Comparison of ENCODE assay signal across 19 cellular contexts in the genomic region with DNA sequence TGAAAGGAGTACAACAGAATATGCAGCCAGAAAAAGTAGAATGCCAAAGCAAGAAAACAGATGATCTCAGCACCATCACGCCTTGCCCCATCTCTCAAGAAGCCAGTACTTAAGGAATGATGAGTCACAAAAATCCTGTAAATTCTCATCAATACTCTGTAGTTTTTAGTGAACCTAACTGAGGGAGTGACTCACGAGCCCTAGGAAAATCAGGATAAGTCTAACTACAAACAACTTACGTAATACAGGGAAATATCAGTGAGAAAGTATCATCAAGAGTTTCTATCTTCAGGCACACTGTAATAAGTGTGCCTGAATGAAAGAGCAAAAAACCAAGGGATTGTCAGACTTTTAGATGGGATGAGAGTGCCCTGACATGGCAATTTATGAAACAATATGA.
DNase-seq lines count a peak whose midpoint lies in the region; ATAC-seq, FAIRE-seq and TF ChIP-seq lines count a peak whose summit lies in the region.
"Had no signal": no experiment of that assay in that cellular context is flagged by ENCODE, and none has a peak within 500 bp of the region (broad histone marks: within the 10 kb centered on the region; RNA-seq: fewer than 3 reads in every experiment).

No MANE protein-coding gene starts in this region.

- H2BK120ac ChIP-seq in H1 (replicated peaks; ENCODE audit: low read depth, low read length): no peak overlapping the region

- H3K27me3 Mint-ChIP-seq in mesothelial cell of epicardium (ENCODE audit: low read depth): no peaks in the 10 kb centered on the region
- H3K27me3 Mint-ChIP-seq: activated naive CD8-positive, alpha-beta T cell treated with anti-CD3 and anti-CD28 coated beads, Interleukin-2, amount 50 U/mL, for 24 hours; activated T-cell treated with anti-CD3 and anti-CD28 coated beads, Interleukin-2, amount 50 U/mL, for 24 hours; stimulated activated naive CD8-positive, alpha-beta T cell treated with anti-CD3 and anti-CD28 coated beads, Interleukin-15, Interleukin-2, amounts not matched to agents 100 ng/mL and 50 ng/mL, for 24 hours had no signal

- ATAC-seq in HepG2: no peak
- ATAC-seq in GM21526 (IDR thresholded peaks at IDR 0.05; ENCODE audit: low FRiP score, unreplicated experiment): no peak
- ATAC-seq: activated naive CD8-positive, alpha-beta T cell treated with anti-CD3 and anti-CD28 coated beads, Interleukin-2, amount 50 U/mL, for 24 hours had no signal

- H4K20me1 ChIP-seq in GM23248 (ENCODE audit: insufficient read depth) (no peaks in the 10 kb centered on the region), H1 (replicated peaks in 1 of 2; ENCODE audit: control insufficient read depth in 1 of 2, insufficient read depth in 2 of 2, low read length in 2 of 2) (no peaks in the 10 kb centered on the region), HepG2 (ENCODE audit: insufficient read depth, low read length) (no peaks in the 10 kb centered on the region)

- no peak overlapping the region for H3K4me2 ChIP-seq in GM23248 (ENCODE audit: unreplicated experiment)
- no peak overlapping the region for H3K4me2 ChIP-seq in H1 (ENCODE audit: insufficient read depth in 1 of 2, low read depth in 2 of 2, low read length in 2 of 2)
- H3K4me2 ChIP-seq in HepG2 (ENCODE audit: low read depth, low read length): no peak overlapping the region

- TF ChIP-seq CTCF in H1 (IDR thresholded peaks at IDR 0.05; ENCODE audit: control extremely low read depth in 1 of 3, insufficient read depth in 1 of 3, low read depth in 1 of 3, low read length in 3 of 3): no peak
- TF ChIP-seq CTCF in HepG2 (CRISPR knock-in tag; IDR thresholded peaks at IDR 0.05): no peak
- no peak for TF ChIP-seq CTCF in mesothelial cell of epicardium (IDR thresholded peaks at IDR 0.05; ENCODE audit: unreplicated experiment)

- TF ChIP-seq EP300 in H1 (IDR thresholded peaks at IDR 0.05; ENCODE audit: borderline replicate concordance in 1 of 2, low read depth in 2 of 2, low read length in 2 of 2) (no peak), HepG2 (IDR thresholded peaks at IDR 0.05; ENCODE audit: low read depth in 2 of 2, low read length in 2 of 2) (no peak), HepG2 (CRISPR knock-in tag; IDR thresholded peaks at IDR 0.05; ENCODE audit: borderline replicate concordance) (no peak)

- H3K79me2 ChIP-seq in GM23248 (ENCODE audit: insufficient read depth) (no peaks in the 10 kb centered on the region), H1 (ENCODE audit: control insufficient read depth in 1 of 2, insufficient read depth in 2 of 2, low read length in 2 of 2) (no peaks in the 10 kb centered on the region), HepG2 (ENCODE audit: insufficient read depth, low read length) (no peaks in the 10 kb centered on the region)

- no peak overlapping the region for H3K27ac ChIP-seq in GM23248
- no peak overlapping the region for H3K27ac ChIP-seq in H1 (ENCODE audit: low read depth, low read length)
- H3K27ac ChIP-seq in HepG2 (ENCODE audit: extremely low read length, insufficient read depth, low read length): no peak overlapping the region

- H2BK5ac ChIP-seq in H1 (ENCODE audit: low read depth, low read length): no peak overlapping the region

- TF ChIP-seq POLR2A in H1 (IDR thresholded peaks at IDR 0.05; ENCODE audit: control extremely low read depth in 1 of 2, low read depth in 2 of 2, low read length in 2 of 2): no peak
- no peak for TF ChIP-seq POLR2A in HepG2 (IDR thresholded peaks at IDR 0.05; ENCODE audit: insufficient read depth in 1 of 2, low read depth in 2 of 2, low read length in 2 of 2)

- no peak overlapping the region for H3K14ac ChIP-seq in H1 (ENCODE audit: insufficient read length)

- H3K4me3 Mint-ChIP-seq in mesothelial cell of epicardium: no peak overlapping the region
- H3K4me3 Mint-ChIP-seq: activated naive CD8-positive, alpha-beta T cell treated with anti-CD3 and anti-CD28 coated beads, Interleukin-2, amount 50 U/mL, for 24 hours; activated T-cell treated with anti-CD3 and anti-CD28 coated beads, Interleukin-2, amount 50 U/mL, for 24 hours; stimulated activated naive CD8-positive, alpha-beta T cell treated with anti-CD3 and anti-CD28 coated beads, Interleukin-15, Interleukin-2, amounts not matched to agents 100 ng/mL and 50 ng/mL, for 24 hours; T-helper 2 cell treated with Interferon-gamma antibody and Interleukin-4, amounts not matched to agents 5 μg/mL and 100 μg/mL, for 36 hours had no signal

- H3K36me3 ChIP-seq in GM23248 (ENCODE audit: low read depth) (no peaks in the 10 kb centered on the region), H1 (ENCODE audit: control insufficient read depth in 2 of 4, insufficient read depth in 4 of 4, low read length in 3 of 4) (no peaks in the 10 kb centered on the region), HepG2 (replicated peaks in 1 of 2; ENCODE audit: control insufficient read depth in 1 of 2, insufficient read depth in 2 of 2, low read length in 2 of 2) (no peaks in the 10 kb centered on the region)

- no peak overlapping the region for H2AK5ac ChIP-seq in H1 (ENCODE audit: low read depth, low read length)

- WGBS in GM23248 (ENCODE audit: low coverage in 1 of 2, low lambda C conversion rate in 2 of 2, missing lambda C conversion rate in 2 of 2), 2 experiments: 8 to 16% methylated on average over 3 of the region's 3 CpGs
- WGBS in H1 (ENCODE audit: extremely low coverage in 1 of 2, insufficient coverage in 1 of 2, insufficient read length in 1 of 2, insufficient replicate concordance in 2 of 2, low coverage in 1 of 2, low lambda C conversion rate in 2 of 2, missing lambda C conversion rate in 1 of 2), 2 experiments: 96% methylated on average over 3 of the region's 3 CpGs; no CpG with 5 or more reads in 1 of the 2 experiments
- WGBS in HepG2 (ENCODE audit: low lambda C conversion rate): 13% methylated on average over 3 of the region's 3 CpGs

- in situ Hi-C loops in GM23248 (cut with MboI) (no loop called here), HepG2 (cut with HindIII; ENCODE audit: extremely low pct_ligation_motif_present, low pct_unique_long_range_greater_than_20kb) (no loop called here)

- CTCF ChIA-PET in H1 (lab: Charles Lee; ENCODE audit: partially characterized antibody) (no interaction called here), HepG2 (lab: Yijun Ruan, JAX; ENCODE audit: low intra/inter-chr PET ratio, low total read pairs) (no interaction called here)

- H3K36me3 Mint-ChIP-seq in mesothelial cell of epicardium: no peaks in the 10 kb centered on the region

- intact Hi-C loops in HepG2 (cut with micrococcal nuclease; ENCODE audit: unreplicated experiment): no loop called here

- H2AFZ ChIP-seq in GM23248 (no peak overlapping the region), H1 (ENCODE audit: low read length) (no peak overlapping the region; the same call in 1 of the 2 replicates), HepG2 (ENCODE audit: low read length) (no peak overlapping the region)

- no peak overlapping the region for H3K56ac ChIP-seq in H1 (replicated peaks; ENCODE audit: insufficient read length, low read depth, low read length)

- H3K9ac ChIP-seq in GM23248 (no peak overlapping the region), H1 (replicated peaks in 1 of 4; ENCODE audit: extremely low read depth in 1 of 4, low read depth in 3 of 4, low read length in 3 of 4) (no peak overlapping the region), HepG2 (ENCODE audit: insufficient read depth, low read depth, low read length) (no peak overlapping the region)

- no peaks in the 10 kb centered on the region for H3K27me3 ChIP-seq in GM23248 (replicated peaks; ENCODE audit: insufficient read depth)
- no peaks in the 10 kb centered on the region for H3K27me3 ChIP-seq in H1 (replicated peaks in 1 of 4; ENCODE audit: control insufficient read depth in 3 of 4, extremely low read depth in 1 of 4, insufficient read depth in 3 of 4, low read length in 3 of 4)
- no peaks in the 10 kb centered on the region for H3K27me3 ChIP-seq in HepG2 (ENCODE audit: control insufficient read depth in 1 of 2, insufficient read depth in 2 of 2, low read length in 2 of 2)

- no TSS peak for BruUV-seq in HepG2 (replicated peaks; lab: Mats Ljungman, UMichigan)

- H2BK20ac ChIP-seq in H1 (ENCODE audit: low read length): no peak overlapping the region

- peaks cover 15% of the 10 kb centered on the region for H3K4me1 Mint-ChIP-seq in mesothelial cell of epicardium
- H3K4me1 Mint-ChIP-seq: activated naive CD8-positive, alpha-beta T cell treated with anti-CD3 and anti-CD28 coated beads, Interleukin-2, amount 50 U/mL, for 24 hours had no signal

- peak; percentile 0 for DNase-seq in GM23248
- DNase-seq in RKO (ENCODE audit: low spot score): peak; percentile 9
- no peak for DNase-seq in H1 (ENCODE audit: low read depth in 1 of 2, low spot score in 2 of 2)
- no peak for DNase-seq in HepG2 (ENCODE audit: low spot score)
- DNase-seq in mesothelial cell of epicardium (ENCODE audit: low spot score in 2 of 2, unreplicated experiment in 2 of 2): no peak
- DNase-seq in DMS79 (lab: John Stamatoyannopoulos, UW): no peak
- no peak for DNase-seq in NCI-H510A (lab: John Stamatoyannopoulos, UW)
- DNase-seq: activated CD4-positive, alpha-beta T cell treated with anti-CD3 and anti-CD28 coated beads, Interleukin-2, amount 50 U/mL, for 1 hour; activated naive CD8-positive, alpha-beta T cell treated with anti-CD3 and anti-CD28 coated beads, Interleukin-2, amount 50 U/mL, for 24 hours; activated T-cell treated with anti-CD3 and anti-CD28 coated beads, Interleukin-2, amount 50 U/mL, for 24 hours; Caco-2; NCI-H2081; NCI-H82; occipital lobe; small intestine had no signal

- H4K91ac ChIP-seq in H1 (replicated peaks; ENCODE audit: insufficient read length, low read length): no peak overlapping the region

- H4K5ac ChIP-seq in H1 (ENCODE audit: insufficient read length, low read depth, low read length): peak overlapping the region; percentile 2

- H3K9me2 ChIP-seq in GM23248 (ENCODE audit: insufficient read depth): no peaks in the 10 kb centered on the region

- no peak overlapping the region for H3K18ac ChIP-seq in H1 (ENCODE audit: extremely low read depth, low read length)

- H2BK12ac ChIP-seq in H1 (ENCODE audit: low read depth, low read length): no peak overlapping the region

- H3F3A ChIP-seq in GM23248 (ENCODE audit: insufficient read depth): no peaks in the 10 kb centered on the region

- no peaks in the 10 kb centered on the region for H3K79me1 ChIP-seq in H1 (ENCODE audit: low read depth, low read length)

- POLR2A ChIA-PET in H1 (lab: Charles Lee; ENCODE audit: partially characterized antibody): no interaction called here
- POLR2A ChIA-PET in HepG2 (lab: Yijun Ruan, JAX): no interaction called here

- H3K23ac ChIP-seq in H1 (ENCODE audit: insufficient read length): no peak overlapping the region

- no peak overlapping the region for H3K4ac ChIP-seq in H1 (replicated peaks; ENCODE audit: insufficient read length, low read depth, low read length)

- H3K23me2 ChIP-seq in H1 (ENCODE audit: low read depth, low read length): no peaks in the 10 kb centered on the region

- no peak for TF ChIP-seq RAD21 in H1 (IDR thresholded peaks at IDR 0.05 in 1 of 2, conservative IDR thresholded peaks at IDR 0.05 in 1 of 2; ENCODE audit: low read depth in 2 of 2, low read length in 2 of 2)
- no peak for TF ChIP-seq RAD21 in HepG2 (CRISPR knock-in tag; IDR thresholded peaks at IDR 0.05)

- no peak overlapping the region for H2BK15ac ChIP-seq in H1 (ENCODE audit: low read length)

- peaks cover 5% of the 10 kb centered on the region for H3K9me3 Mint-ChIP-seq in mesothelial cell of epicardium
- H3K9me3 Mint-ChIP-seq: stimulated activated naive CD8-positive, alpha-beta T cell treated with anti-CD3 and anti-CD28 coated beads, Interleukin-15, Interleukin-2, amounts not matched to agents 100 ng/mL and 50 ng/mL, for 24 hours had no signal

- H3K9me3 ChIP-seq in GM23248 (ENCODE audit: low read depth) (peaks cover 4% of the 10 kb centered on the region), H1 (ENCODE audit: insufficient read depth in 2 of 2, low read depth in 1 of 2, low read length in 1 of 2) (no peaks in the 10 kb centered on the region), HepG2 (ENCODE audit: low read length) (peaks cover 46% of the 10 kb centered on the region)
- H3K9me3 ChIP-seq: Caco-2 had no signal

- H4K8ac ChIP-seq in H1 (ENCODE audit: extremely low read depth, insufficient read depth, low read length): no peak overlapping the region

- no peak overlapping the region for H3K4me3 ChIP-seq in GM23248
- H3K4me3 ChIP-seq in H1 (ENCODE audit: extremely low read depth in 1 of 4, insufficient read depth in 2 of 4, low read depth in 3 of 4, low read length in 4 of 4): no peak overlapping the region
- H3K4me3 ChIP-seq in HepG2 (replicated peaks in 1 of 3; ENCODE audit: insufficient read depth in 1 of 3, low read depth in 2 of 3, low read length in 3 of 3): no peak overlapping the region

- H3K4me1 ChIP-seq in GM23248 (ENCODE audit: insufficient read depth) (no peaks in the 10 kb centered on the region), H1 (replicated peaks in 1 of 4; ENCODE audit: control insufficient read depth in 3 of 4, insufficient read depth in 4 of 4, low read length in 3 of 4) (peaks cover 0 to 7% (median 3%) of the 10 kb centered on the region in 4 experiments; a peak in 3 of 7 replicates), HepG2 (ENCODE audit: insufficient read depth, low read length) (no peaks in the 10 kb centered on the region)
- H3K4me1 ChIP-seq: Caco-2 had no signal

- H3K27ac Mint-ChIP-seq in mesothelial cell of epicardium: no peak overlapping the region
- H3K27ac Mint-ChIP-seq: activated naive CD8-positive, alpha-beta T cell treated with anti-CD3 and anti-CD28 coated beads, Interleukin-2, amount 50 U/mL, for 24 hours; activated T-cell treated with anti-CD3 and anti-CD28 coated beads, Interleukin-2, amount 50 U/mL, for 24 hours; stimulated activated naive CD8-positive, alpha-beta T cell treated with anti-CD3 and anti-CD28 coated beads, Interleukin-15, Interleukin-2, amounts not matched to agents 100 ng/mL and 50 ng/mL, for 24 hours; T-helper 2 cell treated with Interferon-gamma antibody and Interleukin-4, amounts not matched to agents 5 μg/mL and 100 μg/mL, for 36 hours had no signal

- FAIRE-seq in H1 (lab: Jason Lieb, UNC): no peak
- no peak for FAIRE-seq in HepG2 (lab: Jason Lieb, UNC)
- FAIRE-seq: GM19239 had no signal

Comparison
In these comparisons a context has a peak if more than half of its experiments do, and no peak if none do; other contexts are left out.
1. DNase-seq: peak in GM23248 (single experiment) and RKO (single experiment); none in H1 (0 of 2), HepG2 (single experiment), mesothelial cell of epicardium (0 of 2), DMS79 (single experiment) and NCI-H510A (single experiment).